Comparison of ENCODE assay signal across 8 cellular contexts in the genomic region with DNA sequence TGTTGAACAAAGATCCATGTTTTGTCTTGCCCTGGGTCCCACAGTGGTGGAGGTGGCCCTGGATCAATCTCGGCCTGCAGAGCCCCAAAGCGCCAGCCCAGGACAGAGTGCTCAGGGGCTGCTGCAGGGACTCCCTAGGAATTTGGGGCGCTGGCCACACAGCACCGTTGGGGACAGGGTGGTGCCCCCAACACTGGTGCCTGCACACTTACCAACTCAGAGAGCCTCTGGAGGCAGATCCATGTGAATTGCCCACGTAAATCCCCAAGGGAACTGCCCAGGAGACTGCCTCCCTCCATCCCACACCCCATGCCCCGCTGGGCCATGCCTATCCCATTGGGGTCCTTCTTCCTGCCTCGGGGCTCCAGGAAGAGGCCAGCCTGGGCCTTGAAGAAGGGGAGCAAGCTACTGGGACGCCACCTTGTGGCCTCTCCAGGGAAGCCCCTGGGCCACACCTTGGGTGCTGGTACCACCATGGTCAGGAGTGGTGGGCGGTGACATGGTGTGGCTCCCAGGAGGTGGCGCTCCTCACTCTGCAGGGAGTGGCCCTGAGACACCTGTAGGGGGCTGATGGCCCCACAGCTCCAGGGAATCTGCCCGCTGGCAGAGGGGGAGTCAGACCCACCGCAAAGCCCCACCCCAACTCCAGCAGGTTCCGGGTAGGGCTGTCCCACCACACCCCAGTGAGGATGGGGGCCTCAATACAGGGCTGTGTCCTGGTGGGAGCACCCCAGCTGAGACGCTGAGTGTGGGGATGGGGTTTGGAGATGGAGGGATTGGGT. TPM values are rescaled to one million over a fixed set of nuclear protein-coding genes. Genes with fewer than 3 reads are reported as not detected.
A peak's percentile ranks its signal among the peaks of the same experiment; 100 is the strongest.
DNase-seq lines count a peak whose midpoint lies in the region; ATAC-seq, FAIRE-seq and TF ChIP-seq lines count a peak whose summit lies in the region.

No MANE protein-coding gene starts in this region.

- no peak overlapping the region for H3K4me3 ChIP-seq in left ventricle myocardium inferior

- peaks cover 2% of the 10 kb centered on the region for H3K4me1 Mint-ChIP-seq in activated naive CD4-positive, alpha-beta T cell treated with anti-CD3 and anti-CD28 coated beads for 36 hours (ENCODE audit: low read depth)

- intact Hi-C loops in activated naive CD4-positive, alpha-beta T cell treated with anti-CD3 and anti-CD28 coated beads for 36 hours (cut with micrococcal nuclease), result loop anchor here (1.0 kb wide), 2 partner anchors 160 to 221 kb away; no protein-coding TSS in a partner anchor
- intact Hi-C loops in left ventricle myocardium inferior (cut with micrococcal nuclease), result no loop called here

- peak; percentile 77 for ATAC-seq in GM19397 (IDR thresholded peaks at IDR 0.05; ENCODE audit: unreplicated experiment)

- CTCF ChIA-PET in activated naive CD4-positive, alpha-beta T cell treated with anti-CD3 and anti-CD28 coated beads for 36 hours (lab: Charles Lee), result interaction anchor here (0.6 to 2.1 kb wide), 17 partner anchors 12 to 600 kb away, joined by 3 to 15 read pairs (median 4); no protein-coding TSS in a partner anchor

- no peak overlapping the region for H3K27ac ChIP-seq in left ventricle myocardium inferior (replicated peaks)

- H3K27me3 ChIP-seq in left ventricle myocardium inferior (ENCODE audit: low read depth), result no peaks in the 10 kb centered on the region

- H3K4me3 Mint-ChIP-seq in activated naive CD4-positive, alpha-beta T cell treated with anti-CD3 and anti-CD28 coated beads for 36 hours, result no peak overlapping the region

- H3K27ac Mint-ChIP-seq in activated naive CD4-positive, alpha-beta T cell treated with anti-CD3 and anti-CD28 coated beads for 36 hours, result no peak overlapping the region

- H3K36me3 Mint-ChIP-seq in activated naive CD4-positive, alpha-beta T cell treated with anti-CD3 and anti-CD28 coated beads for 36 hours (ENCODE audit: low read depth), result no peaks in the 10 kb centered on the region

- no peaks in the 10 kb centered on the region for H3K27me3 Mint-ChIP-seq in activated naive CD4-positive, alpha-beta T cell treated with anti-CD3 and anti-CD28 coated beads for 36 hours (ENCODE audit: low read depth)

- no peaks in the 10 kb centered on the region for H3K9me3 ChIP-seq in left ventricle myocardium inferior (replicated peaks)

- peak; percentile 87 for FAIRE-seq in HTR-8/SVneo (lab: Jason Lieb, UNC)

- no peaks in the 10 kb centered on the region for H3K36me3 ChIP-seq in left ventricle myocardium inferior

- H3K9me3 Mint-ChIP-seq in activated naive CD4-positive, alpha-beta T cell treated with anti-CD3 and anti-CD28 coated beads for 36 hours, result no peaks in the 10 kb centered on the region

- peak; percentile 74 for TF ChIP-seq CTCF in left ventricle myocardium inferior (IDR thresholded peaks at IDR 0.05; ENCODE audit: borderline replicate concordance)

- DNase-seq in COR-L47 (lab: John Stamatoyannopoulos, UW) (peak; percentile 75), HTR-8/SVneo (ENCODE audit: insufficient read length, low spot score) (peak; percentile 87), SHP77 treated with DMSO at 0.1 percent for 48 hours (lab: John Stamatoyannopoulos, UW) (peak; percentile 32), left ventricle myocardium inferior (peak; percentile 47), amniotic stem cell (lab: John Stamatoyannopoulos, UW) (no peak)
- peak; percentile 86 for DNase-seq in activated naive CD4-positive, alpha-beta T cell treated with anti-CD3 and anti-CD28 coated beads for 36 hours
- DNase-seq in stimulated activated CD4-positive, alpha-beta T cell treated with anti-CD3 and anti-CD28 coated beads, Interleukin-15, amount 100 ng/mL, for 48 hours (ENCODE audit: low read depth in 2 of 2), result peak; percentile 75 to 82

- H3K4me1 ChIP-seq in left ventricle myocardium inferior, result peaks cover 5% of the 10 kb centered on the region

RNA-seq across cellular contexts. Expression of a gene that starts 22.8 kb away (rescaled TPM):
- not detected for total RNA-seq in activated naive CD4-positive, alpha-beta T cell treated with anti-CD3 and anti-CD28 coated beads for 36 hours
- total RNA-seq in left ventricle myocardium inferior, result not detected

RNA-seq across cellular contexts. Expression of a gene that starts 23.1 kb away (rescaled TPM):
- 1 to 10 TPM; 5.3 to 6.2 TPM for total RNA-seq in activated naive CD4-positive, alpha-beta T cell treated with anti-CD3 and anti-CD28 coated beads for 36 hours
- total RNA-seq in left ventricle myocardium inferior, result 5.6 TPM

RNA-seq across cellular contexts. Expression of a gene that starts 27.3 kb away (rescaled TPM):
- total RNA-seq in activated naive CD4-positive, alpha-beta T cell treated with anti-CD3 and anti-CD28 coated beads for 36 hours, result 10 to 100 TPM; 69.2 to 73.1 TPM
- 26.0 TPM for total RNA-seq in left ventricle myocardium inferior
